In genomic region chr17:48207776-48208175, GRCh38 we compare ENCODE assay signal across 35 cellular contexts.
"Had no signal": no experiment of that assay in that cellular context is flagged by ENCODE, and none has a peak within 500 bp of the region (broad histone marks: within the 10 kb centered on the region; RNA-seq: fewer than 3 reads in every experiment).

No MANE protein-coding gene starts in this region.

- H3K27me3 Mint-ChIP-seq: activated CD4-positive, alpha-beta memory T cell treated with anti-CD3 and anti-CD28 coated beads, Interleukin-2, amount 10 ng/mL, durations not matched to agents 7 days and 5 days; activated CD4-positive, alpha-beta T cell treated with anti-CD3 and anti-CD28 coated beads for 36 hours; activated CD4-positive, alpha-beta T cell treated with anti-CD3 and anti-CD28 coated beads, Interleukin-2, amount 10 ng/mL, durations not matched to agents 7 days and 5 days; activated CD8-positive, alpha-beta memory T cell treated with anti-CD3 and anti-CD28 coated beads, Interleukin-2, amount 10 ng/mL, durations not matched to agents 7 days and 5 days; activated naive CD8-positive, alpha-beta T cell; activated naive CD8-positive, alpha-beta T cell treated with anti-CD3 and anti-CD28 coated beads, Interleukin-2, amount 10 ng/mL, durations not matched to agents 7 days and 5 days; activated naive CD8-positive, alpha-beta T cell treated with anti-CD3 and anti-CD28 coated beads, Interleukin-2, amount 50 U/mL, for 24 hours; activated T-cell treated with anti-CD3 and anti-CD28 coated beads, Interleukin-2, amount 50 U/mL, for 24 hours; central memory CD8-positive, alpha-beta T cell; T-helper 17 cell had no signal

- H3K9me3 ChIP-seq: ascending aorta, colonic mucosa had no signal

- H3K4me1 Mint-ChIP-seq: brain, WTC11 had no signal

- H3K27me3 ChIP-seq: ascending aorta, colonic mucosa had no signal

- H3K36me3 Mint-ChIP-seq: brain, WTC11 had no signal

- H3K9me3 Mint-ChIP-seq: activated CD4-positive, alpha-beta memory T cell treated with anti-CD3 and anti-CD28 coated beads, Interleukin-2, amount 10 ng/mL, durations not matched to agents 7 days and 5 days; activated CD4-positive, alpha-beta T cell treated with anti-CD3 and anti-CD28 coated beads, Interleukin-2, amount 10 ng/mL, durations not matched to agents 7 days and 5 days; activated naive CD8-positive, alpha-beta T cell treated with anti-CD3 and anti-CD28 coated beads, Interleukin-2, amount 10 ng/mL, durations not matched to agents 7 days and 5 days; activated naive CD8-positive, alpha-beta T cell treated with anti-CD3 and anti-CD28 coated beads, Interleukin-2, amount 50 U/mL, for 24 hours; activated T-cell treated with anti-CD3 and anti-CD28 coated beads, Interleukin-2, amount 50 U/mL, for 24 hours; activated T-helper 2 cell treated with anti-CD3 and anti-CD28 coated beads, Interferon-gamma antibody, Interleukin-2, Interleukin-4, amounts not matched to agents 10 μg/mL and 5 μg/mL and 100 μg/mL, durations not matched to agents 14 hours and 24 hours and 36 hours; brain; central memory CD8-positive, alpha-beta T cell; WTC11 had no signal

- H3K4me1 ChIP-seq: ascending aorta, colonic mucosa had no signal

- H3K4me3 Mint-ChIP-seq: activated CD4-positive, alpha-beta memory T cell treated with anti-CD3 and anti-CD28 coated beads, Interleukin-2, amount 10 ng/mL, durations not matched to agents 7 days and 5 days; activated CD4-positive, alpha-beta T cell treated with anti-CD3 and anti-CD28 coated beads for 36 hours; activated CD4-positive, alpha-beta T cell treated with anti-CD3 and anti-CD28 coated beads, Interleukin-2, amount 10 ng/mL, durations not matched to agents 7 days and 5 days; activated CD8-positive, alpha-beta memory T cell treated with anti-CD3 and anti-CD28 coated beads, Interleukin-2, amount 10 ng/mL, durations not matched to agents 7 days and 5 days; activated CD8-positive, alpha-beta T cell treated with anti-CD3 and anti-CD28 coated beads, Interleukin-2, amount 10 ng/mL, durations not matched to agents 7 days and 5 days; activated naive CD8-positive, alpha-beta T cell; activated naive CD8-positive, alpha-beta T cell treated with anti-CD3 and anti-CD28 coated beads, Interleukin-2, amount 10 ng/mL, durations not matched to agents 7 days and 5 days; activated naive CD8-positive, alpha-beta T cell treated with anti-CD3 and anti-CD28 coated beads, Interleukin-2, amount 50 U/mL, for 24 hours; activated T-cell treated with anti-CD3 and anti-CD28 coated beads, Interleukin-2, amount 50 U/mL, for 24 hours; brain; central memory CD8-positive, alpha-beta T cell; T-helper 17 cell; WTC11 had no signal

- H3K4me3 ChIP-seq: ascending aorta, cardiac muscle cell, colonic mucosa had no signal

- H3K27ac ChIP-seq: ascending aorta, cardiac muscle cell, colonic mucosa, WERI-Rb-1 had no signal

- DNase-seq: activated CD4-positive, alpha-beta memory T cell treated with anti-CD3 and anti-CD28 coated beads, Interleukin-2, amount 10 ng/mL, durations not matched to agents 7 days and 5 days; activated CD4-positive, alpha-beta T cell treated with anti-CD3 and anti-CD28 coated beads for 1 hour; activated CD4-positive, alpha-beta T cell treated with anti-CD3 and anti-CD28 coated beads for 36 hours; activated CD4-positive, alpha-beta T cell treated with anti-CD3 and anti-CD28 coated beads for 48 hours; activated CD4-positive, alpha-beta T cell treated with anti-CD3 and anti-CD28 coated beads, Interleukin-2, amount 10 ng/mL, durations not matched to agents 7 days and 5 days; activated CD4-positive, alpha-beta T cell treated with anti-CD3 and anti-CD28 coated beads, Interleukin-2, amount 50 U/mL, for 48 hours; activated CD4-positive, CD25-positive, alpha-beta regulatory T cell; activated CD8-positive, alpha-beta memory T cell treated with anti-CD3 and anti-CD28 coated beads for 24 hours; activated CD8-positive, alpha-beta memory T cell treated with anti-CD3 and anti-CD28 coated beads, Interleukin-2, amount 10 ng/mL, durations not matched to agents 7 days and 5 days; activated CD8-positive, alpha-beta memory T cell treated with anti-CD3 and anti-CD28 coated beads, Interleukin-2, amount 50 U/mL, for 48 hours; activated CD8-positive, alpha-beta T cell treated with anti-CD3 and anti-CD28 coated beads, Interleukin-2, amount 10 ng/mL, durations not matched to agents 7 days and 5 days; activated effector memory CD4-positive, alpha-beta T cell treated with Interleukin-2 at 50 U/mL for 16 hours; activated gamma-delta T cell; activated naive CD4-positive, alpha-beta T cell treated with anti-CD3 and anti-CD28 coated beads, Interleukin-2, amount 50 U/mL, for 16 hours; activated naive CD4-positive, alpha-beta T cell treated with Interleukin-2 at 50 U/mL for 16 hours; activated naive CD8-positive, alpha-beta T cell treated with anti-CD3 and anti-CD28 coated beads, Interleukin-2, amount 10 ng/mL, durations not matched to agents 7 days and 5 days; activated naive CD8-positive, alpha-beta T cell treated with anti-CD3 and anti-CD28 coated beads, Interleukin-2, amount 50 U/mL, for 24 hours; activated T-cell treated with anti-CD3 and anti-CD28 coated beads, Interleukin-2, amount 50 U/mL, for 24 hours; activated T-cell treated with anti-CD3 and anti-CD28 coated beads, Interleukin-2, amount 50 U/mL, for 48 hours; amygdala; anterior cingulate cortex; caudate nucleus; cerebellar nuclear complex; colonic mucosa; T-helper 17 cell; T1000; WERI-Rb-1 had no signal

- H3K27ac Mint-ChIP-seq: activated CD4-positive, alpha-beta memory T cell treated with anti-CD3 and anti-CD28 coated beads, Interleukin-2, amount 10 ng/mL, durations not matched to agents 7 days and 5 days; activated CD4-positive, alpha-beta T cell treated with anti-CD3 and anti-CD28 coated beads for 36 hours; activated CD4-positive, alpha-beta T cell treated with anti-CD3 and anti-CD28 coated beads, Interleukin-2, amount 10 ng/mL, durations not matched to agents 7 days and 5 days; activated CD8-positive, alpha-beta memory T cell treated with anti-CD3 and anti-CD28 coated beads, Interleukin-2, amount 10 ng/mL, durations not matched to agents 7 days and 5 days; activated CD8-positive, alpha-beta T cell treated with anti-CD3 and anti-CD28 coated beads, Interleukin-2, amount 10 ng/mL, durations not matched to agents 7 days and 5 days; activated naive CD8-positive, alpha-beta T cell; activated naive CD8-positive, alpha-beta T cell treated with anti-CD3 and anti-CD28 coated beads, Interleukin-2, amount 10 ng/mL, durations not matched to agents 7 days and 5 days; activated naive CD8-positive, alpha-beta T cell treated with anti-CD3 and anti-CD28 coated beads, Interleukin-2, amount 50 U/mL, for 24 hours; activated T-cell treated with anti-CD3 and anti-CD28 coated beads, Interleukin-2, amount 50 U/mL, for 24 hours; activated T-helper 2 cell treated with anti-CD3 and anti-CD28 coated beads, Interferon-gamma antibody, Interleukin-2, Interleukin-4, amounts not matched to agents 10 μg/mL and 5 μg/mL and 100 μg/mL, durations not matched to agents 14 hours and 24 hours and 36 hours; brain; WTC11 had no signal

- H3K36me3 ChIP-seq: ascending aorta, cardiac muscle cell, colonic mucosa, WERI-Rb-1 had no signal

- FAIRE-seq: bronchial epithelial cell had no signal
